29 cellular contexts compared by ENCODE assay signal in the genomic region with DNA sequence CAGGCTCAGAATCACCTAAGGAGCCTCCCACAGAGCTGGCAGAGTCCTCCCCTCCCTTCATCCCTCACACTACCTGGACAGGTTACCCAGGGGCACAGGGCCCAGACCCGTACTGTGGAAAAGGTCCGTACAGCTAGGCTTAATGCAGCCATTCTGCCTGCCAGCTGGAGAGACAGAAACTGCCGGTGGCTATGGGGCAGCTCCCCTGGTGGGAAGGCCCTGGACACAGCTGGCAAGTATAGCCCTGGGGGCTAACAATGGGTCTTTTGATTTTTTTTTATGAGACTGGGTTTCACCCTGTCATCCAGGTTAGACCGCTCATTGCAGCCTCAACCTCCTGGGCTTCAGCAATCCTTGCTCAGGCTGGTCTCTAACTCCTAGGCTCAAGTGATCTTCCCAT.
A peak's percentile ranks its signal among the peaks of the same experiment; 100 is the strongest.
DNase-seq lines count a peak whose midpoint lies in the region; ATAC-seq and TF ChIP-seq lines count a peak whose summit lies in the region.
"Had no signal": no experiment of that assay in that cellular context is flagged by ENCODE, and none has a peak within 500 bp of the region (broad histone marks: within the 10 kb centered on the region; RNA-seq: fewer than 3 reads in every experiment).

No MANE protein-coding gene starts in this region.

- H3K36me3 Mint-ChIP-seq in osteocyte (ENCODE audit: unreplicated experiment) = peaks cover 24% of the 10 kb centered on the region
- H3K36me3 Mint-ChIP-seq: natural killer cell treated with Interleukin-12 subunit alpha and Interleukin-12 subunit beta and Interleukin-15 and Interleukin-18, amount 100 ng/mL, for 72 hours had no signal

- no peaks in the 10 kb centered on the region for H3K27me3 ChIP-seq in transverse colon
- H3K27me3 ChIP-seq: BE2C, esophagus squamous epithelium, foreskin keratinocyte, testis, uterus had no signal

- no peak for ATAC-seq in GM21576 (IDR thresholded peaks at IDR 0.05; ENCODE audit: unreplicated experiment)
- ATAC-seq: foreskin keratinocyte; GM12878; HepG2; natural killer cell treated with Interleukin-12 subunit alpha and Interleukin-12 subunit beta and Interleukin-15 and Interleukin-18, amount 100 ng/mL, for 72 hours; stimulated activated memory B cell treated with anti-CD40 and anti-IgM and Interleukin-4, amounts not matched to agents 10 μg/mL and 1 μg/mL and 100 μg/mL, for 72 hours had no signal

- H3K4me1 ChIP-seq in transverse colon = peaks cover 0 to 7% (median 0%) of the 10 kb centered on the region in 4 donors
- H3K4me1 ChIP-seq: BE2C, foreskin keratinocyte, HAP-1, testis had no signal

- no peak for TF ChIP-seq EP300 in transverse colon (IDR thresholded peaks at IDR 0.05; ENCODE audit: low read depth)

- no peaks in the 10 kb centered on the region for H3K27me3 Mint-ChIP-seq in osteocyte (ENCODE audit: unreplicated experiment)
- H3K27me3 Mint-ChIP-seq: activated B cell treated with CpG ODN at 0.5 μM for 24 hours; activated CD4-positive, alpha-beta T cell treated with anti-CD3 and anti-CD28 coated beads, Interleukin-2, amount 10 ng/mL, durations not matched to agents 7 days and 5 days; activated T-cell treated with anti-CD3 and anti-CD28 coated beads, Interleukin-2, amount 50 U/mL, for 24 hours; natural killer cell treated with Interleukin-12 subunit alpha and Interleukin-12 subunit beta and Interleukin-15 and Interleukin-18, amount 100 ng/mL, for 72 hours; stimulated activated memory B cell treated with anti-CD40 and anti-IgM and Interleukin-4, amounts not matched to agents 10 μg/mL and 1 μg/mL and 100 μg/mL, for 72 hours had no signal

- in situ Hi-C loops in transverse colon (cut with MboI; ENCODE audit: low pct_ligation_motif_present in 1 of 4, low pct_unique_long_range_greater_than_20kb in 1 of 4, low sequenced_read_pairs in 3 of 4) = no loop called here

- H3K36me3 ChIP-seq in transverse colon = no peaks in the 10 kb centered on the region
- H3K36me3 ChIP-seq: BE2C, HAP-1, uterus had no signal

- H3K4me3 Mint-ChIP-seq in osteocyte (ENCODE audit: unreplicated experiment) = no peak overlapping the region
- H3K4me3 Mint-ChIP-seq: activated B cell treated with CpG ODN at 0.5 μM for 24 hours; activated CD4-positive, alpha-beta T cell treated with anti-CD3 and anti-CD28 coated beads, Interleukin-2, amount 10 ng/mL, durations not matched to agents 7 days and 5 days; activated T-cell treated with anti-CD3 and anti-CD28 coated beads, Interleukin-2, amount 50 U/mL, for 24 hours; natural killer cell treated with Interleukin-12 subunit alpha and Interleukin-12 subunit beta and Interleukin-15 and Interleukin-18, amount 100 ng/mL, for 72 hours; stimulated activated memory B cell treated with anti-CD40 and anti-IgM and Interleukin-4, amounts not matched to agents 10 μg/mL and 1 μg/mL and 100 μg/mL, for 72 hours had no signal

- H3K27ac ChIP-seq in caudate nucleus (ENCODE audit: low read depth, low read length) (peak overlapping the region; percentile 76), transverse colon (peak overlapping the region; percentile 7 to 65 (median 38))
- H3K27ac ChIP-seq: esophagus squamous epithelium, foreskin keratinocyte, testis had no signal

- peaks cover 22% of the 10 kb centered on the region for H3K4me1 Mint-ChIP-seq in osteocyte (ENCODE audit: unreplicated experiment)

- TF ChIP-seq CTCF in osteocyte (IDR thresholded peaks at IDR 0.05) = no peak
- TF ChIP-seq CTCF in transverse colon (IDR thresholded peaks at IDR 0.05) = no peak

- no peaks in the 10 kb centered on the region for H3K9me3 ChIP-seq in transverse colon
- H3K9me3 ChIP-seq: BE2C, esophagus squamous epithelium, HAP-1, testis, uterus had no signal

- intact Hi-C loops in transverse colon (cut with DNase I; ENCODE audit: low total_unique reads) = no loop called here

- H3K4me3 ChIP-seq in transverse colon = no peak overlapping the region
- H3K4me3 ChIP-seq: esophagus squamous epithelium, GM12878, HAP-1, testis, uterus had no signal

- WGBS in transverse colon (ENCODE audit: low coverage in 1 of 2), 2 donors = 97 to 100% methylated on average over 1 to 4 of the region's 4 CpGs

- DNase-seq in NCI-H146 treated with DMSO at 0.1 percent for 48 hours (lab: John Stamatoyannopoulos, UW; ENCODE audit: unreplicated experiment) (peak; percentile 58), caudate nucleus (lab: John Stamatoyannopoulos, UW) (no peak), osteocyte (ENCODE audit: extremely low spot score, unreplicated experiment) (peak; percentile 74), transverse colon (no peak), NCI-H2171 treated with DMSO at 0.1 percent for 48 hours (lab: John Stamatoyannopoulos, UW) (no peak)
- DNase-seq in activated T-cell treated with anti-CD3 and anti-CD28 coated beads, Interleukin-2, amount 50 U/mL, for 1 hour = no peak
- DNase-seq: ACHN; activated B cell treated with CpG ODN at 0.5 μM for 24 hours; activated CD4-positive, alpha-beta T cell treated with anti-CD3 and anti-CD28 coated beads, Interleukin-2, amount 10 ng/mL, durations not matched to agents 7 days and 5 days; activated gamma-delta T cell treated with Interleukin-2 at 50 U/mL for 16 hours; activated T-cell treated with anti-CD3 and anti-CD28 coated beads, Interleukin-2, amount 50 U/mL, for 24 hours; BE2C; dermis blood vessel endothelial cell; esophagus squamous epithelium; foreskin keratinocyte; Karpas-422; NCI-H1417 treated with DMSO at 0.1 percent for 48 hours; NCI-H2081 treated with DMSO at 0.1 percent for 48 hours; NCI-H82; RPMI8226; T1000; testis; uterus had no signal

- no peaks in the 10 kb centered on the region for H3K9me3 Mint-ChIP-seq in osteocyte (ENCODE audit: unreplicated experiment)
- H3K9me3 Mint-ChIP-seq: activated B cell treated with CpG ODN at 0.5 μM for 24 hours; activated CD4-positive, alpha-beta T cell treated with anti-CD3 and anti-CD28 coated beads, Interleukin-2, amount 10 ng/mL, durations not matched to agents 7 days and 5 days; activated T-cell treated with anti-CD3 and anti-CD28 coated beads, Interleukin-2, amount 50 U/mL, for 24 hours; natural killer cell treated with Interleukin-12 subunit alpha and Interleukin-12 subunit beta and Interleukin-15 and Interleukin-18, amount 100 ng/mL, for 72 hours; stimulated activated memory B cell treated with anti-CD40 and anti-IgM and Interleukin-4, amounts not matched to agents 10 μg/mL and 1 μg/mL and 100 μg/mL, for 72 hours had no signal

- TF ChIP-seq POLR2A in transverse colon (IDR thresholded peaks at IDR 0.05) = no peak

- H3K27ac Mint-ChIP-seq in osteocyte (ENCODE audit: unreplicated experiment) = no peak overlapping the region
- H3K27ac Mint-ChIP-seq: activated CD4-positive, alpha-beta T cell treated with anti-CD3 and anti-CD28 coated beads, Interleukin-2, amount 10 ng/mL, durations not matched to agents 7 days and 5 days; natural killer cell treated with Interleukin-12 subunit alpha and Interleukin-12 subunit beta and Interleukin-15 and Interleukin-18, amount 100 ng/mL, for 72 hours had no signal

Comparison
In these comparisons a context has a peak if more than half of its experiments do, and no peak if none do; other contexts are left out.
1. DNase-seq: peak in NCI-H146 treated with DMSO at 0.1 percent for 48 hours (single experiment) and osteocyte (single experiment); none in caudate nucleus (0 of 61), transverse colon (single experiment), NCI-H2171 treated with DMSO at 0.1 percent for 48 hours (single experiment) and activated T-cell treated with anti-CD3 and anti-CD28 coated beads, Interleukin-2, amount 50 U/mL, for 1 hour (single experiment).